Comparison of ENCODE assay signal across 1 cellular context in the genomic region with DNA sequence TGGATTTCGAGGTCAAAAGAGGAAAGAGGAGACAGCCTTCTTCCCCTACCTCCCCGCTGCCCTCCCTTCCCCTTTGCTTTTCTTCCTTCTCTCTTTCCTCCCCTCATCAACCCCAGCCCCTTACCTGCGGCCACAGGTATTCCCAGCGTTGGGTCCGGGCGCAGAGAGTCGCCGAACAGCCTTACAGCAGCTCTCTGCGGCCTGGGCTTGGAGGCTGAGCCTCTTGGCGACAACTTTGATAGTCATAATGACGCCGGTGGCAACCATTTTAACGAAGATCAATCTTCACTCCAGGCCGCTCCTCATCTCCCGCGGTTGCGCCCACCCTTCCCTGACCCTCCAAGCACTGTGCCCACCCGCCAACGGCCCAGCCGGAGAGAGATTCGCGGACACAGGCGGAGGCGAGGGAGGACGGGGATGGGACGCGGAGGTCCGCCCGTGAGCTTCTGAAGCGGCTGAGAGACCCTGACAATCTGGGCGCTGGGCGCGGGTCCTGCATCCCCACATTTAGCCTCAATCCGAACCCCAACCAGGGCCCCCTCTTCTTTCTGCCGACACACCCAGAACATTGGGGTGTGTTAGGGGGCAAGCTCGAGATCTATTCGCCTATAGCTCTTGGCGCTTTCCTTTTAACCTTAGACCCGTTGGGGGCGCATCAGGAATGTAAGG.
TF ChIP-seq lines count a peak whose summit lies in the region.

No MANE protein-coding gene starts in this region.

TF ChIP-seq in A549, 52 proteins besides CTCF, POLR2A, EP300 and RAD21:
- TF ChIP-seq SMC3 (IDR thresholded peaks at IDR 0.05) (no peak), HOXB5 (CRISPR knock-in tag; IDR thresholded peaks at IDR 0.05) (no peak), HOXB13 (CRISPR knock-in tag; IDR thresholded peaks at IDR 0.05; ENCODE audit: low read depth) (no peak), PBX3 (IDR thresholded peaks at IDR 0.05) (no peak), CHD4 (IDR thresholded peaks at IDR 0.05; ENCODE audit: borderline replicate concordance) (no peak)
